13 cellular contexts compared by ENCODE assay signal in the genomic region with DNA sequence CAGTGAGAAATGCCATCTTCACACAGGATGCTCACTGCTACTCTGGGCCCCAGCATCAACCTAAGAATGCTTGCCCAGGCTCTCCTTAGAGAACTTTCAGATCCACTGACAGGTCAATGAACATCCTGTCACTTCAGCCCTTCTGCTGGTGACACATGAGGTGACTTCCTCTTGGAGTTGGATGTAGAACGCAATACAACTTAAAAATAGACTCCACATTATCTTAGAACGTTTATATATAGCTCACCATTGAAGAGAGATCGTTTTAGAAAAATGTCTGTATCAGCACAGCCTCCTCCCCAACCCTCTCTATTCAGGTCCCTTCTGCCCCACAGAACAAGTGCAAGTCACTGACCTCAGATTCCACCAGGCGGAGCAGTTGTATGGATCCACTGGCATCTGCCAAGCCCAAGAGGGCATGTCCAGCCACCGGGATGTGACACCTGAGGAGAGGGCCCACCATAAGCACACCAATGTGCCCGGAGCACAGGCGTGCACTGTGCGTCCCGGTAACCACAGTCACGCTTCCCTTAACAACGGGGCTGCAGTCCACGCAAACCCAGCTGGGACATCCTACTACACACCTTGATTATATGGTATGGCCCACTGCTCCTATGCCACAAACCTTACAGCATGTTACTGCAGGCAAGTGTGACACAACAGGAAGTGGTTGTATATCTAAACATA. TPM values are rescaled to one million over a fixed set of nuclear protein-coding genes. Genes with fewer than 3 reads are reported as not detected.
DNase-seq lines count a peak whose midpoint lies in the region; ATAC-seq and TF ChIP-seq lines count a peak whose summit lies in the region.
"Had no signal": no experiment of that assay in that cellular context is flagged by ENCODE, and none has a peak within 500 bp of the region (broad histone marks: within the 10 kb centered on the region; RNA-seq: fewer than 3 reads in every experiment).

No MANE protein-coding gene starts in this region.

- TF ChIP-seq CTCF in WTC11 (IDR thresholded peaks at IDR 0.05) = no peak

- no peak for DNase-seq in activated naive CD4-positive, alpha-beta T cell treated with anti-CD3 and anti-CD28 coated beads, Interleukin-2, amount 50 U/mL, for 16 hours
- DNase-seq in WTC11 (ENCODE audit: low spot score) (no peak), Right ventricle myocardium superior (no peak), HCEC 1CT (no peak)
- DNase-seq in stimulated activated CD4-positive, alpha-beta T cell treated with anti-CD3 and anti-CD28 coated beads, Interleukin-12 subunit alpha, Interleukin-12 subunit beta, amount 100 ng/mL, for 4 hours = no peak
- DNase-seq: lower lobe of right lung, stomach had no signal

- H3K4me3 Mint-ChIP-seq in activated naive CD4-positive, alpha-beta T cell treated with anti-CD3 and anti-CD28 coated beads, Interleukin-2, amount 50 U/mL, for 24 hours = peak overlapping the region; percentile 49
- no peak overlapping the region for H3K4me3 Mint-ChIP-seq in WTC11

- H3K36me3 Mint-ChIP-seq in activated naive CD4-positive, alpha-beta T cell treated with anti-CD3 and anti-CD28 coated beads, Interleukin-2, amount 50 U/mL, for 24 hours = peaks cover 4% of the 10 kb centered on the region
- peaks cover 39% of the 10 kb centered on the region for H3K36me3 Mint-ChIP-seq in WTC11

- peak overlapping the region; percentile 67 for H3K27ac ChIP-seq in temporal lobe (ENCODE audit: low read depth, low read length)
- H3K27ac ChIP-seq: lower lobe of right lung, skin epidermis, stomach had no signal

- CTCF ChIA-PET in WTC11 (lab: Charles Lee) = interaction anchor here (1.7 kb wide), 1 partner anchor 15 kb away, joined by 4 read pairs; a partner anchor contains a TSS

- no peaks in the 10 kb centered on the region for H3K9me3 Mint-ChIP-seq in activated naive CD4-positive, alpha-beta T cell treated with anti-CD3 and anti-CD28 coated beads, Interleukin-2, amount 50 U/mL, for 24 hours
- H3K9me3 Mint-ChIP-seq in WTC11 = no peaks in the 10 kb centered on the region

- ATAC-seq in WTC11 = no peak
- peak; percentile 57 for ATAC-seq in Right ventricle myocardium superior (ENCODE audit: poor library complexity)
- ATAC-seq in GM21723 (IDR thresholded peaks at IDR 0.05; ENCODE audit: unreplicated experiment) = no peak
- ATAC-seq: activated CD4-positive, CD25-positive, alpha-beta regulatory T cell treated with anti-CD3 and anti-CD28 coated beads, Interleukin-2, amount 50 U/mL, for 24 hours; lower lobe of right lung; Panc1 had no signal

- H3K27ac Mint-ChIP-seq in activated naive CD4-positive, alpha-beta T cell treated with anti-CD3 and anti-CD28 coated beads, Interleukin-2, amount 50 U/mL, for 24 hours = no peak overlapping the region
- H3K27ac Mint-ChIP-seq in WTC11 = peak overlapping the region; percentile 68

- POLR2A ChIA-PET in WTC11 (lab: Charles Lee) = no interaction called here

- intact Hi-C loops in Right ventricle myocardium superior (cut with DNase I) = no loop called here

- no peaks in the 10 kb centered on the region for H3K27me3 Mint-ChIP-seq in activated naive CD4-positive, alpha-beta T cell treated with anti-CD3 and anti-CD28 coated beads, Interleukin-2, amount 50 U/mL, for 24 hours
- no peaks in the 10 kb centered on the region for H3K27me3 Mint-ChIP-seq in WTC11 (ENCODE audit: low read depth)

- peaks cover 29% of the 10 kb centered on the region for H3K4me1 Mint-ChIP-seq in activated naive CD4-positive, alpha-beta T cell treated with anti-CD3 and anti-CD28 coated beads, Interleukin-2, amount 50 U/mL, for 24 hours
- H3K4me1 Mint-ChIP-seq in WTC11 = peaks cover 25% of the 10 kb centered on the region

TF ChIP-seq in WTC11, 78 proteins besides CTCF, POLR2A, EP300 and RAD21 (continues in another document):
- TF ChIP-seq, protein P1, sequence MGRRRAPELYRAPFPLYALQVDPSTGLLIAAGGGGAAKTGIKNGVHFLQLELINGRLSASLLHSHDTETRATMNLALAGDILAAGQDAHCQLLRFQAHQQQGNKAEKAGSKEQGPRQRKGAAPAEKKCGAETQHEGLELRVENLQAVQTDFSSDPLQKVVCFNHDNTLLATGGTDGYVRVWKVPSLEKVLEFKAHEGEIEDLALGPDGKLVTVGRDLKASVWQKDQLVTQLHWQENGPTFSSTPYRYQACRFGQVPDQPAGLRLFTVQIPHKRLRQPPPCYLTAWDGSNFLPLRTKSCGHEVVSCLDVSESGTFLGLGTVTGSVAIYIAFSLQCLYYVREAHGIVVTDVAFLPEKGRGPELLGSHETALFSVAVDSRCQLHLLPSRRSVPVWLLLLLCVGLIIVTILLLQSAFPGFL (CRISPR knock-in tag; IDR thresholded peaks at IDR 0.05; ENCODE audit: borderline replicate concordance) = no peak
- TF ChIP-seq, protein P2, sequence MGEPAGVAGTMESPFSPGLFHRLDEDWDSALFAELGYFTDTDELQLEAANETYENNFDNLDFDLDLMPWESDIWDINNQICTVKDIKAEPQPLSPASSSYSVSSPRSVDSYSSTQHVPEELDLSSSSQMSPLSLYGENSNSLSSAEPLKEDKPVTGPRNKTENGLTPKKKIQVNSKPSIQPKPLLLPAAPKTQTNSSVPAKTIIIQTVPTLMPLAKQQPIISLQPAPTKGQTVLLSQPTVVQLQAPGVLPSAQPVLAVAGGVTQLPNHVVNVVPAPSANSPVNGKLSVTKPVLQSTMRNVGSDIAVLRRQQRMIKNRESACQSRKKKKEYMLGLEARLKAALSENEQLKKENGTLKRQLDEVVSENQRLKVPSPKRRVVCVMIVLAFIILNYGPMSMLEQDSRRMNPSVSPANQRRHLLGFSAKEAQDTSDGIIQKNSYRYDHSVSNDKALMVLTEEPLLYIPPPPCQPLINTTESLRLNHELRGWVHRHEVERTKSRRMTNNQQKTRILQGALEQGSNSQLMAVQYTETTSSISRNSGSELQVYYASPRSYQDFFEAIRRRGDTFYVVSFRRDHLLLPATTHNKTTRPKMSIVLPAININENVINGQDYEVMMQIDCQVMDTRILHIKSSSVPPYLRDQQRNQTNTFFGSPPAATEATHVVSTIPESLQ (CRISPR knock-in tag; IDR thresholded peaks at IDR 0.05) = no peak
- TF ChIP-seq MXD4 (CRISPR knock-in tag; IDR thresholded peaks at IDR 0.05; ENCODE audit: borderline replicate concordance) = no peak
- TF ChIP-seq, protein P3, sequence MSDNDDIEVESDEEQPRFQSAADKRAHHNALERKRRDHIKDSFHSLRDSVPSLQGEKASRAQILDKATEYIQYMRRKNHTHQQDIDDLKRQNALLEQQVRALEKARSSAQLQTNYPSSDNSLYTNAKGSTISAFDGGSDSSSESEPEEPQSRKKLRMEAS (CRISPR knock-in tag; IDR thresholded peaks at IDR 0.05) = no peak
- TF ChIP-seq RELA (CRISPR knock-in tag; IDR thresholded peaks at IDR 0.05; ENCODE audit: borderline replicate concordance) = no peak
- TF ChIP-seq, protein P4, sequence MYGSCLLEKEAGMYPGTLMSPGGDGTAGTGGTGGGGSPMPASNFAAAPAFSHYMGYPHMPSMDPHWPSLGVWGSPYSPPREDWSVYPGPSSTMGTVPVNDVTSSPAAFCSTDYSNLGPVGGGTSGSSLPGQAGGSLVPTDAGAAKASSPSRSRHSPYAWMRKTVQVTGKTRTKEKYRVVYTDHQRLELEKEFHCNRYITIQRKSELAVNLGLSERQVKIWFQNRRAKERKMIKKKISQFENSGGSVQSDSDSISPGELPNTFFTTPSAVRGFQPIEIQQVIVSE (CRISPR knock-in tag; IDR thresholded peaks at IDR 0.05; ENCODE audit: borderline replicate concordance) = no peak
- TF ChIP-seq, protein P5, sequence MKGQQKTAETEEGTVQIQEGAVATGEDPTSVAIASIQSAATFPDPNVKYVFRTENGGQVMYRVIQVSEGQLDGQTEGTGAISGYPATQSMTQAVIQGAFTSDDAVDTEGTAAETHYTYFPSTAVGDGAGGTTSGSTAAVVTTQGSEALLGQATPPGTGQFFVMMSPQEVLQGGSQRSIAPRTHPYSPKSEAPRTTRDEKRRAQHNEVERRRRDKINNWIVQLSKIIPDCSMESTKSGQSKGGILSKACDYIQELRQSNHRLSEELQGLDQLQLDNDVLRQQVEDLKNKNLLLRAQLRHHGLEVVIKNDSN (CRISPR knock-in tag; IDR thresholded peaks at IDR 0.05) = no peak
- TF ChIP-seq, protein P6, sequence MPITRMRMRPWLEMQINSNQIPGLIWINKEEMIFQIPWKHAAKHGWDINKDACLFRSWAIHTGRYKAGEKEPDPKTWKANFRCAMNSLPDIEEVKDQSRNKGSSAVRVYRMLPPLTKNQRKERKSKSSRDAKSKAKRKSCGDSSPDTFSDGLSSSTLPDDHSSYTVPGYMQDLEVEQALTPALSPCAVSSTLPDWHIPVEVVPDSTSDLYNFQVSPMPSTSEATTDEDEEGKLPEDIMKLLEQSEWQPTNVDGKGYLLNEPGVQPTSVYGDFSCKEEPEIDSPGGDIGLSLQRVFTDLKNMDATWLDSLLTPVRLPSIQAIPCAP (CRISPR knock-in tag; IDR thresholded peaks at IDR 0.05) = no peak
- TF ChIP-seq, protein P7, sequence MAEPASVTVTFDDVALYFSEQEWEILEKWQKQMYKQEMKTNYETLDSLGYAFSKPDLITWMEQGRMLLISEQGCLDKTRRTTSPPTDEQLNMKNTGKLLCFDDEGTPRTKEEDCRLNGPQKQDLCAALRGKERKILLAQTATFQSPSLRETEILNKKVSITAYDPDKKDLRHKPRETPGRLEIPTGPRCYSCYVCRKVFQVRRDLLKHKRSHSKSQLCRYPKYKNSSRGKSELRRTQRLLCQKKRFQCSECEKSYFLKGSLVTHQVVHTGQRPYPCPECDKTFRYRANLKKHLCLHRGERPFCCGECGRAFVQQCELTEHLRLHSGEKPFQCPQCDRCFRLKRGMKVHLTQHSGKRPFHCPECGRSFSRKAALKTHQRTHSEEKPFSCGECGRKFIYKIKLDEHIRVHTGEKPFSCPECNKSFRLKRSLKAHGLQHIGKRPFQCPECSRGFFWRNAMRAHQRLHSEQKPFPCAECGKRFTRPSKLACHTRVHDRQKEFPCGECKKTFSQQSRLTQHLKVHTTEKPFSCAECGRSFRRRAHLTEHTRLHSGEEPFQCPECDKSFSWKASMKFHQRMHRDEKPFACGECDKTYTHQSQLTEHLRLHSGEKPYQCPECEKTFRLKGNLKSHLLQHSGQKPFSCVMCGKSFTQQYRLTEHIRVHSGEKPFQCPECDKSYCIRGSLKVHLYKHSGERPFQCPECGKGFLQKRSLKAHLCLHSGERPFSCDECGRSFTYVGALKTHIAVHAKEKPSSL (CRISPR knock-in tag; conservative IDR thresholded peaks at IDR 0.05) = no peak
- TF ChIP-seq FOXK1 (CRISPR knock-in tag; IDR thresholded peaks at IDR 0.05) = no peak

RNA-seq across cellular contexts. Expression of a gene that starts 2.9 kb away (rescaled TPM):
- total RNA-seq in WTC11 (2021) (40.3 to 43.9 TPM (median 40.5 TPM) in 3 replicates), Right ventricle myocardium superior (18.6 TPM), temporal lobe (19.4 TPM)

RNA-seq across cellular contexts. Expression of a gene that starts 14.4 kb away (rescaled TPM):
- total RNA-seq in WTC11 (2021) (61.9 to 77.9 TPM (median 63.8 TPM) in 3 replicates), Right ventricle myocardium superior (12.0 TPM), temporal lobe (12.8 TPM)

RNA-seq across cellular contexts. Expression of a gene that starts 24.2 kb away (rescaled TPM):
- 70.1 to 79.4 TPM (median 74.8 TPM) in 3 replicates for total RNA-seq in WTC11 (2021)
- total RNA-seq in Right ventricle myocardium superior = 272 TPM
- total RNA-seq in temporal lobe = 13.8 TPM

RNA-seq across cellular contexts. Expression of a gene that starts 25.7 kb away (rescaled TPM):
- 1.3 to 1.6 TPM (median 1.6 TPM) in 3 replicates for total RNA-seq in WTC11 (2021)
- 12.2 TPM for total RNA-seq in Right ventricle myocardium superior
- total RNA-seq in temporal lobe = 0.74 TPM

RNA-seq across cellular contexts. Expression of a gene that starts 29.6 kb away (rescaled TPM):
- total RNA-seq in WTC11 (2021) (41.2 to 48.3 TPM (median 41.3 TPM) in 3 replicates), Right ventricle myocardium superior (15.7 TPM), temporal lobe (10.6 TPM)
